Comparison of ENCODE assay signal across 8 cellular contexts in the genomic region with DNA sequence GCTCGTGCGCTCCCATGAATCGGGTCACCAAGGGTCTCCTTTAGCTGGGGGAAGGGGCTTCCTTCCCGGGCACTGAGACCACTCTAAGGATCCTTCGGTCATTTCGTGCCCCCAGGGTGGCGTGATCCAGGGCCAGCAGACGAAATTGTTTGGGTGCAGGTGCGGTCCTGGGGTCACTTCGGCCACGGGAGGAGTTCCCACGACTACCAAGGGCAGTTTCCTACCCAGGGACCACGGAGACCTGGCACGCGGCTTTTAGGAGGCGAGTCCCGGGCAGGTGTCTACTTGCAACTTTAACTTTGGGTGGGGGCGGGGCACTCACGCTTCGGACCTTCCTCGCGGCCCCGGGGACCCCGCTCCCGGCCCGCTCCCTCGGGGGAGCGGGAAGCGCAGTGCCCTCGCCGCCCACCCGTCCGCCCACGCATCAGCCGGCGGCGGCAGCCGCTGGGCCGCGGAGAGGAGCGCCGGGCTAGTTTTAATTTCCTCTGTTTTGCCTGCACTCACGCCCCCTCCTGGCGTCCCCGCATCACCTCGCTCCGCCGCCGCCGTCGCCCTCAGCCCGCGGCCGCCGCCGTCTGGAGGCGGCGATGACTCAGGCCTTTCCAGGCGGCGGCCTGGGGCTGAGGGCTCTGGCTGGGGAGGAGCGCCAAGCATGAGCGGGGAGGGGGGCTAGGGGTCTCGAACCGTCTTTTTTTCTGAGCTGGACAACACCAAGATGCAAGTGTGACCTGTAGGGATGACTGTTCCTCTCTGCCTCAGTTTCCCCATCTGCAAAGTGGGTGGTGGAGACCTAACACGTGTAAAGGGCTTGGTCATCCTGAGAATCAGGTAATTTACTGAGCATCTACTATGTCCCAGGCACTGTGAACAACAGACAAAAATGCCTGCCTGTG. TPM values are rescaled to one million over a fixed set of nuclear protein-coding genes. Genes with fewer than 3 reads are reported as not detected.
DNase-seq lines count a peak whose midpoint lies in the region; ATAC-seq, FAIRE-seq and TF ChIP-seq lines count a peak whose summit lies in the region.

No MANE protein-coding gene starts in this region.

- H3K4me3 ChIP-seq in astrocyte (ENCODE audit: insufficient read depth, low read depth, low read length) (peak overlapping the region; percentile 58), iPS-11a (ENCODE audit: low read depth, low read length) (peak overlapping the region; percentile 38), skeletal muscle satellite cell (ENCODE audit: low read length) (peak overlapping the region; percentile 63)

- H3K9ac ChIP-seq in astrocyte (ENCODE audit: low read length) (peak overlapping the region; percentile 75), skeletal muscle satellite cell (ENCODE audit: low read depth, low read length) (no peak overlapping the region)

- peak overlapping the region; percentile 64 for H3K27ac Mint-ChIP-seq in astrocyte (ENCODE audit: unreplicated experiment)

- no peaks in the 10 kb centered on the region for H3K36me3 ChIP-seq in astrocyte (ENCODE audit: insufficient read depth, low read length)
- no peaks in the 10 kb centered on the region for H3K36me3 ChIP-seq in skeletal muscle satellite cell (ENCODE audit: insufficient read depth, low read length)

- H3K27me3 ChIP-seq in astrocyte (ENCODE audit: insufficient read depth, low read length) (peaks cover 21% of the 10 kb centered on the region), skeletal muscle satellite cell (ENCODE audit: control insufficient read depth, insufficient read depth, low read length) (peaks cover 32% of the 10 kb centered on the region)

- FAIRE-seq in astrocyte (lab: Jason Lieb, UNC): no peak

- ATAC-seq in GM19452 (IDR thresholded peaks at IDR 0.05; ENCODE audit: unreplicated experiment): no peak

- peaks cover 7% of the 10 kb centered on the region for H4K20me1 ChIP-seq in astrocyte (ENCODE audit: insufficient read depth, low read length)

- no peaks in the 10 kb centered on the region for H3K27me3 Mint-ChIP-seq in astrocyte (ENCODE audit: low read depth, unreplicated experiment)

- peak overlapping the region; percentile 77 for H2AFZ ChIP-seq in astrocyte (ENCODE audit: low read depth, low read length)

- TF ChIP-seq CTCF in astrocyte (IDR thresholded peaks at IDR 0.05; ENCODE audit: insufficient read depth, low read depth, low read length): peak; percentile 24

- H3K4me1 ChIP-seq in astrocyte (ENCODE audit: insufficient read depth, low read length): peaks cover 11% of the 10 kb centered on the region
- peaks cover 10% of the 10 kb centered on the region for H3K4me1 ChIP-seq in skeletal muscle satellite cell (ENCODE audit: control insufficient read depth, insufficient read depth, low read length)

- H3K4me2 ChIP-seq in astrocyte (ENCODE audit: low read length): peak overlapping the region; percentile 97
- peak overlapping the region; percentile 88 for H3K4me2 ChIP-seq in skeletal muscle satellite cell (ENCODE audit: low read length)

- H3K27ac ChIP-seq in astrocyte (ENCODE audit: low read depth, low read length): no peak overlapping the region

- peak overlapping the region; percentile 77 for H3K4me3 Mint-ChIP-seq in astrocyte (ENCODE audit: unreplicated experiment)

- H3K36me3 Mint-ChIP-seq in astrocyte (ENCODE audit: low read depth, unreplicated experiment): no peaks in the 10 kb centered on the region

- no peaks in the 10 kb centered on the region for H3K79me2 ChIP-seq in astrocyte (ENCODE audit: insufficient read depth, low read length)

- H3K9me3 ChIP-seq in astrocyte (ENCODE audit: insufficient read depth, low read depth, low read length) (no peaks in the 10 kb centered on the region), skeletal muscle satellite cell (replicated peaks; ENCODE audit: low read length) (no peaks in the 10 kb centered on the region)

- DNase-seq in NCI-H1417 (lab: John Stamatoyannopoulos, UW): peak in 2 of 3 experiments; percentile 71 to 76
- DNase-seq in NCI-H1417 treated with DMSO at 0.1 percent for 48 hours (lab: John Stamatoyannopoulos, UW): no peak
- DNase-seq in NAMALWA (ENCODE audit: low spot score): peak; percentile 74
- DNase-seq in T1000 (lab: John Stamatoyannopoulos, UW): peak; percentile 8
- peak; percentile 53 for DNase-seq in astrocyte (ENCODE audit: low read depth)

- peaks cover 6% of the 10 kb centered on the region for H3K4me1 Mint-ChIP-seq in astrocyte (ENCODE audit: low read depth, unreplicated experiment)

- no peaks in the 10 kb centered on the region for H3K9me3 Mint-ChIP-seq in astrocyte (ENCODE audit: unreplicated experiment)

RNA-seq across cellular contexts. Expression of a gene that starts 21.8 kb away (rescaled TPM):
- total RNA-seq in astrocyte: 71.3 and 97.4 TPM in 2 replicates
- 0.25 and 5.9 TPM in 2 replicates for total RNA-seq in skeletal muscle satellite cell (2012; rRNA removed)
